ENCODE assay signal across 1 cellular context in the genomic region with DNA sequence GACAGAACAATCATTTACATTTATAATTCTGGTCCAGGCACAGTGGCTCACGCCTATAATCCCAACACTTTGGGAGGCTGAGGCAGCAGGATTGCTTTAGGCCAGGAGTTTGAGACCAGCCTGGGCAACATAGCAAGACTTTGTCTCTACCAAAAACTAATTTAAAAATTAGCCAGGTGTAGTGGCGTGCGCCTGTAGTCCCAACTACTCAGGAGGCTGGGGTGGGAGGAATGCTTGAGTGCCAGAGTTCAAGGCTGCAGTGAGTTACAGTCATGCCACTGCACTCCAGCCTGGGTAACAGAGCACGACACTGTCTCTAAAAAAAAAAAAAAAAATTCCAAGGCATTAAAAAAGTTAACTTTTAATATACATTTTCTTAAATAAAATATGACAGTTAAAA.
TF ChIP-seq lines count a peak whose summit lies in the region.

No MANE protein-coding gene starts in this region.

TF ChIP-seq in HepG2, 621 proteins besides CTCF, POLR2A, EP300 and RAD21 (continued from another document and continues in another):
- TF ChIP-seq, protein P1, sequence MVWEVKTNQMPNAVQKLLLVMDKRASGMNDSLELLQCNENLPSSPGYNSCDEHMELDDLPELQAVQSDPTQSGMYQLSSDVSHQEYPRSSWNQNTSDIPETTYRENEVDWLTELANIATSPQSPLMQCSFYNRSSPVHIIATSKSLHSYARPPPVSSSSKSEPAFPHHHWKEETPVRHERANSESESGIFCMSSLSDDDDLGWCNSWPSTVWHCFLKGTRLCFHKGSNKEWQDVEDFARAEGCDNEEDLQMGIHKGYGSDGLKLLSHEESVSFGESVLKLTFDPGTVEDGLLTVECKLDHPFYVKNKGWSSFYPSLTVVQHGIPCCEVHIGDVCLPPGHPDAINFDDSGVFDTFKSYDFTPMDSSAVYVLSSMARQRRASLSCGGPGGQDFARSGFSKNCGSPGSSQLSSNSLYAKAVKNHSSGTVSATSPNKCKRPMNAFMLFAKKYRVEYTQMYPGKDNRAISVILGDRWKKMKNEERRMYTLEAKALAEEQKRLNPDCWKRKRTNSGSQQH (CRISPR knock-in tag; IDR thresholded peaks at IDR 0.05; ENCODE audit: low read depth): no peak
- TF ChIP-seq RFX1 (IDR thresholded peaks at IDR 0.05) (no peak), ZNF570 (CRISPR knock-in tag; IDR thresholded peaks at IDR 0.05; ENCODE audit: borderline replicate concordance) (no peak), KDM3A (CRISPR knock-in tag; IDR thresholded peaks at IDR 0.05; ENCODE audit: low read depth) (no peak), ZSCAN12 (CRISPR knock-in tag; IDR thresholded peaks at IDR 0.05) (no peak), TBP (CRISPR knock-in tag; IDR thresholded peaks at IDR 0.05) (no peak), CEBPG (CRISPR knock-in tag; IDR thresholded peaks at IDR 0.05) (no peak), RXRB (CRISPR knock-in tag; IDR thresholded peaks at IDR 0.05; ENCODE audit: borderline replicate concordance) (0 out of 2 replicates have a peak, but pooled peaks have one; percentile 13), ZNF598 (CRISPR knock-in tag; IDR thresholded peaks at IDR 0.05; ENCODE audit: borderline replicate concordance) (no peak), DR1 (CRISPR knock-in tag; IDR thresholded peaks at IDR 0.05) (no peak), RARG (CRISPR knock-in tag; IDR thresholded peaks at IDR 0.05; ENCODE audit: low read depth) (no peak), HMG20B (CRISPR knock-in tag; conservative IDR thresholded peaks at IDR 0.05) (no peak; the same call in 1 of the 2 replicates), ZNF672 (CRISPR knock-in tag; IDR thresholded peaks at IDR 0.05) (no peak), ZNF569 (CRISPR knock-in tag; IDR thresholded peaks at IDR 0.05; ENCODE audit: borderline replicate concordance) (no peak), PRPF4 (IDR thresholded peaks at IDR 0.05; ENCODE audit: low read depth, low read length, poor library complexity, severe bottlenecking) (no peak), MXD1 (CRISPR knock-in tag; IDR thresholded peaks at IDR 0.05) (no peak), ZNF792 (CRISPR knock-in tag; IDR thresholded peaks at IDR 0.05) (no peak), SNRNP70 (IDR thresholded peaks at IDR 0.05; ENCODE audit: low read depth, low read length) (no peak), ZNF136 (CRISPR knock-in tag; IDR thresholded peaks at IDR 0.05; ENCODE audit: low read depth) (no peak), RFXANK (CRISPR knock-in tag; IDR thresholded peaks at IDR 0.05) (no peak), ZMYM3 (CRISPR knock-in tag; IDR thresholded peaks at IDR 0.05) (peak; percentile 76), ZNF567 (CRISPR knock-in tag; IDR thresholded peaks at IDR 0.05; ENCODE audit: borderline replicate concordance) (no peak), ZBTB10 (CRISPR knock-in tag; IDR thresholded peaks at IDR 0.05; ENCODE audit: borderline replicate concordance) (no peak), JUNB (CRISPR knock-in tag; IDR thresholded peaks at IDR 0.05; ENCODE audit: borderline replicate concordance) (no peak), SRSF1 (optimal IDR thresholded peaks at IDR 0.05; ENCODE audit: low read depth, low read length) (no peak), ZSCAN29 (CRISPR knock-in tag; conservative IDR thresholded peaks at IDR 0.05) (no peak), POLR2G (IDR thresholded peaks at IDR 0.05; ENCODE audit: low read depth, low read length) (no peak), TARDBP (CRISPR knock-in tag; IDR thresholded peaks at IDR 0.05) (no peak), RCOR2 (CRISPR knock-in tag; IDR thresholded peaks at IDR 0.05) (peak; percentile 78), SUZ12 (IDR thresholded peaks at IDR 0.05; ENCODE audit: low read depth, low read length) (no peak), NCOA5 (CRISPR knock-in tag; IDR thresholded peaks at IDR 0.05) (no peak), TCF7L2 (IDR thresholded peaks at IDR 0.05; ENCODE audit: low read depth, low read length) (no peak), HHEX (CRISPR knock-in tag; IDR thresholded peaks at IDR 0.05) (no peak), ZNF292 (CRISPR knock-in tag; IDR thresholded peaks at IDR 0.05; ENCODE audit: borderline replicate concordance, low read depth) (peak; percentile 70), ATF2 (CRISPR knock-in tag; IDR thresholded peaks at IDR 0.05) (no peak), MED8 (CRISPR knock-in tag; IDR thresholded peaks at IDR 0.05; ENCODE audit: insufficient replicate concordance) (no peak), GABPA (IDR thresholded peaks at IDR 0.05; ENCODE audit: low read depth, low read length) (no peak), GABPA (CRISPR knock-in tag; IDR thresholded peaks at IDR 0.05; ENCODE audit: low read depth) (no peak), ATF3 (CRISPR knock-in tag; IDR thresholded peaks at IDR 0.05) (no peak), NFKB2 (CRISPR knock-in tag; IDR thresholded peaks at IDR 0.05; ENCODE audit: borderline replicate concordance) (no peak), MED1 (CRISPR knock-in tag; IDR thresholded peaks at IDR 0.05) (peak; percentile 71), ESRRA (CRISPR knock-in tag; IDR thresholded peaks at IDR 0.05; ENCODE audit: low read depth) (no peak), HNF4G (IDR thresholded peaks at IDR 0.05; ENCODE audit: borderline replicate concordance, low read depth, low read length) (peak; percentile 69), HNF4G (CRISPR knock-in tag; IDR thresholded peaks at IDR 0.05; ENCODE audit: borderline replicate concordance, low read depth) (no peak), FLYWCH1 (CRISPR knock-in tag; IDR thresholded peaks at IDR 0.05) (no peak), ZBTB3 (CRISPR knock-in tag; IDR thresholded peaks at IDR 0.05; ENCODE audit: borderline replicate concordance, low read depth) (no peak), PITX1 (CRISPR knock-in tag; IDR thresholded peaks at IDR 0.05) (no peak), ZNF430 (CRISPR knock-in tag; IDR thresholded peaks at IDR 0.05) (no peak), TOE1 (CRISPR knock-in tag; IDR thresholded peaks at IDR 0.05) (no peak)
- TF ChIP-seq, protein P2, sequence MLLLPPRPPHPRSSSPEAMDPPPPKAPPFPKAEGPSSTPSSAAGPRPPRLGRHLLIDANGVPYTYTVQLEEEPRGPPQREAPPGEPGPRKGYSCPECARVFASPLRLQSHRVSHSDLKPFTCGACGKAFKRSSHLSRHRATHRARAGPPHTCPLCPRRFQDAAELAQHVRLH (CRISPR knock-in tag; IDR thresholded peaks at IDR 0.05; ENCODE audit: borderline replicate concordance, low read depth): peak; percentile 26; the same call in 1 of the 2 replicates
- TF ChIP-seq, protein P3, sequence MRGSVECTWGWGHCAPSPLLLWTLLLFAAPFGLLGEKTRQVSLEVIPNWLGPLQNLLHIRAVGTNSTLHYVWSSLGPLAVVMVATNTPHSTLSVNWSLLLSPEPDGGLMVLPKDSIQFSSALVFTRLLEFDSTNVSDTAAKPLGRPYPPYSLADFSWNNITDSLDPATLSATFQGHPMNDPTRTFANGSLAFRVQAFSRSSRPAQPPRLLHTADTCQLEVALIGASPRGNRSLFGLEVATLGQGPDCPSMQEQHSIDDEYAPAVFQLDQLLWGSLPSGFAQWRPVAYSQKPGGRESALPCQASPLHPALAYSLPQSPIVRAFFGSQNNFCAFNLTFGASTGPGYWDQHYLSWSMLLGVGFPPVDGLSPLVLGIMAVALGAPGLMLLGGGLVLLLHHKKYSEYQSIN (CRISPR knock-in tag; IDR thresholded peaks at IDR 0.05; ENCODE audit: borderline replicate concordance): no peak
- TF ChIP-seq, protein P4, sequence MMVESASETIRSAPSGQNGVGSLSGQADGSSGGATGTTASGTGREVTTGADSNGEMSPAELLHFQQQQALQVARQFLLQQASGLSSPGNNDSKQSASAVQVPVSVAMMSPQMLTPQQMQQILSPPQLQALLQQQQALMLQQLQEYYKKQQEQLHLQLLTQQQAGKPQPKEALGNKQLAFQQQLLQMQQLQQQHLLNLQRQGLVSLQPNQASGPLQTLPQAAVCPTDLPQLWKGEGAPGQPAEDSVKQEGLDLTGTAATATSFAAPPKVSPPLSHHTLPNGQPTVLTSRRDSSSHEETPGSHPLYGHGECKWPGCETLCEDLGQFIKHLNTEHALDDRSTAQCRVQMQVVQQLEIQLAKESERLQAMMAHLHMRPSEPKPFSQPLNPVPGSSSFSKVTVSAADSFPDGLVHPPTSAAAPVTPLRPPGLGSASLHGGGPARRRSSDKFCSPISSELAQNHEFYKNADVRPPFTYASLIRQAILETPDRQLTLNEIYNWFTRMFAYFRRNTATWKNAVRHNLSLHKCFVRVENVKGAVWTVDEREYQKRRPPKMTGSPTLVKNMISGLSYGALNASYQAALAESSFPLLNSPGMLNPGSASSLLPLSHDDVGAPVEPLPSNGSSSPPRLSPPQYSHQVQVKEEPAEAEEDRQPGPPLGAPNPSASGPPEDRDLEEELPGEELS (CRISPR knock-in tag; IDR thresholded peaks at IDR 0.05): peak; percentile 68
- TF ChIP-seq, protein P5, sequence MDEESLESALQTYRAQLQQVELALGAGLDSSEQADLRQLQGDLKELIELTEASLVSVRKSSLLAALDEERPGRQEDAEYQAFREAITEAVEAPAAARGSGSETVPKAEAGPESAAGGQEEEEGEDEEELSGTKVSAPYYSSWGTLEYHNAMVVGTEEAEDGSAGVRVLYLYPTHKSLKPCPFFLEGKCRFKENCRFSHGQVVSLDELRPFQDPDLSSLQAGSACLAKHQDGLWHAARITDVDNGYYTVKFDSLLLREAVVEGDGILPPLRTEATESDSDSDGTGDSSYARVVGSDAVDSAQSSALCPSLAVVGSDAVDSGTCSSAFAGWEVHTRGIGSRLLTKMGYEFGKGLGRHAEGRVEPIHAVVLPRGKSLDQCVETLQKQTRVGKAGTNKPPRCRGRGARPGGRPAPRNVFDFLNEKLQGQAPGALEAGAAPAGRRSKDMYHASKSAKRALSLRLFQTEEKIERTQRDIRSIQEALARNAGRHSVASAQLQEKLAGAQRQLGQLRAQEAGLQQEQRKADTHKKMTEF (CRISPR knock-in tag; IDR thresholded peaks at IDR 0.05): no peak
- TF ChIP-seq, protein P6, sequence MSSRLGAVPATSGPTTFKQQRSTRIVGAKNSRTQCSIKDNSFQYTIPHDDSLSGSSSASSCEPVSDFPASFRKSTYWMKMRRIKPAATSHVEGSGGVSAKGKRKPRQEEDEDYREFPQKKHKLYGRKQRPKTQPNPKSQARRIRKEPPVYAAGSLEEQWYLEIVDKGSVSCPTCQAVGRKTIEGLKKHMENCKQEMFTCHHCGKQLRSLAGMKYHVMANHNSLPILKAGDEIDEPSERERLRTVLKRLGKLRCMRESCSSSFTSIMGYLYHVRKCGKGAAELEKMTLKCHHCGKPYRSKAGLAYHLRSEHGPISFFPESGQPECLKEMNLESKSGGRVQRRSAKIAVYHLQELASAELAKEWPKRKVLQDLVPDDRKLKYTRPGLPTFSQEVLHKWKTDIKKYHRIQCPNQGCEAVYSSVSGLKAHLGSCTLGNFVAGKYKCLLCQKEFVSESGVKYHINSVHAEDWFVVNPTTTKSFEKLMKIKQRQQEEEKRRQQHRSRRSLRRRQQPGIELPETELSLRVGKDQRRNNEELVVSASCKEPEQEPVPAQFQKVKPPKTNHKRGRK (CRISPR knock-in tag; IDR thresholded peaks at IDR 0.05): no peak
- TF ChIP-seq, protein P7, sequence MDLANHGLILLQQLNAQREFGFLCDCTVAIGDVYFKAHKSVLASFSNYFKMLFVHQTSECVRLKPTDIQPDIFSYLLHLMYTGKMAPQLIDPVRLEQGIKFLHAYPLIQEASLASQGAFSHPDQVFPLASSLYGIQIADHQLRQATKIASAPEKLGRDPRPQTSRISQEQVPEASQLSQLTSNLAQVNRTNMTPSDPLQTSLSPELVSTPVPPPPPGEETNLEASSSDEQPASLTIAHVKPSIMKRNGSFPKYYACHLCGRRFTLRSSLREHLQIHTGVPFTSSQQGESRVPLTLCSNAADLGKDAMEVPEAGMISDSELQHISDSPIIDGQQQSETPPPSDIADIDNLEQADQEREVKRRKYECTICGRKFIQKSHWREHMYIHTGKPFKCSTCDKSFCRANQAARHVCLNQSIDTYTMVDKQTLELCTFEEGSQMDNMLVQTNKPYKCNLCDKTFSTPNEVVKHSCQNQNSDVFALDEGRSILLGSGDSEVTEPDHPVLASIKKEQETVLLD (CRISPR knock-in tag; IDR thresholded peaks at IDR 0.05; ENCODE audit: low read depth): no peak
